Comparison of ENCODE assay signal across 23 cellular contexts in the genomic region with DNA sequence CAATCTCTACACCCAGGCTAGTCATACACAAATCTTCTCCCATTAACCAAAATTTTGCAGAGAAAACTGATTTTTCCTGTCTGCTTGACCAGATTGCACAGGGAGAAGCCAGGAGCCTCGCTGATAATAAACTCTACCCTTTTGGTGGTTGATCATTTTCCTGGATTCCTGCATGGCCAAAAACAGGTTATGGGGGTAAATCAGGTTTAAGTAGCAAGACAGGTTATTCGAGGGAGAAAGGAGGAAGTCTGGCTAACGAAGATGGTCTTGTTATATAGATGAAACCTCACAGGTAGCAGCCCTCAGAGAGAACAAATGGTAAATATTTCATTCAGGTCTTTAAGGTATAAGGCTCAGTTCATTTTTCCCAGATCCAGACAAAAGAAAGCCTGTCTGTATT. TPM values are rescaled to one million over a fixed set of nuclear protein-coding genes. Genes with fewer than 3 reads are reported as not detected.
DNase-seq lines count a peak whose midpoint lies in the region; ATAC-seq and TF ChIP-seq lines count a peak whose summit lies in the region.
"Had no signal": no experiment of that assay in that cellular context is flagged by ENCODE, and none has a peak within 500 bp of the region (broad histone marks: within the 10 kb centered on the region; RNA-seq: fewer than 3 reads in every experiment).

No MANE protein-coding gene starts in this region.

- peak overlapping the region; percentile 49 for H3K4me2 ChIP-seq in PC-9
- H3K4me2 ChIP-seq: BLaER1, GM23338 had no signal

- peak; percentile 88 for DNase-seq in HT-29 (ENCODE audit: low spot score)
- peak in 1 of 2 experiments; percentile 91 for DNase-seq in PC-9
- DNase-seq in epithelial cell of prostate (ENCODE audit: low read depth, low spot score), result no peak
- no peak for DNase-seq in stimulated activated CD8-positive, alpha-beta memory T cell treated with anti-CD3 and anti-CD28 coated beads, Interleukin-4, amount 100 ng/mL, for 48 hours
- no peak for DNase-seq in brain microvascular endothelial cell
- DNase-seq in superior temporal gyrus (ENCODE audit: extremely low spot score), result no peak
- DNase-seq: Caco-2; CD4-positive, CD25-positive, alpha-beta regulatory T cell; CD8-positive, alpha-beta T cell; DMS 273 treated with DMSO at 0.1 percent for 48 hours; DMS79; EL; GDM1; H9 had no signal

- H3K27me3 ChIP-seq in PC-9 (ENCODE audit: insufficient read depth, low read depth), result no peaks in the 10 kb centered on the region
- H3K27me3 ChIP-seq in brain microvascular endothelial cell (replicated peaks), result no peaks in the 10 kb centered on the region
- H3K27me3 ChIP-seq: BLaER1 had no signal

- H3K36me3 ChIP-seq in PC-9 (ENCODE audit: low read depth) (no peaks in the 10 kb centered on the region), brain microvascular endothelial cell (replicated peaks) (no peaks in the 10 kb centered on the region)
- H3K36me3 ChIP-seq: BLaER1 had no signal

- H3K9me2 ChIP-seq in PC-9 (ENCODE audit: insufficient read depth), result no peaks in the 10 kb centered on the region

- H4K20me1 ChIP-seq in PC-9 (ENCODE audit: insufficient read depth), result no peaks in the 10 kb centered on the region
- H4K20me1 ChIP-seq: BLaER1 had no signal

- H3K4me3 ChIP-seq in PC-9, result no peak overlapping the region
- no peak overlapping the region for H3K4me3 ChIP-seq in brain microvascular endothelial cell (ENCODE audit: low read depth, low read length)
- H3K4me3 ChIP-seq: BLaER1, GM12878, GM23338 had no signal

- POLR2A ChIA-PET in PC-9 (lab: Charles Lee; ENCODE audit: unreplicated experiment), result interaction anchor here (0.5 kb wide), 1 partner anchor 35 kb away, joined by 24 read pairs; no protein-coding TSS in a partner anchor

- BruUV-seq in PC-9 (replicated peaks; lab: Mats Ljungman, UMichigan), result no TSS peak

- H3K4me1 ChIP-seq in PC-9 (replicated peaks; ENCODE audit: insufficient read depth), result peaks cover 97% of the 10 kb centered on the region

- H3K27ac ChIP-seq in PC-9 (peak overlapping the region; percentile 100), epithelial cell of prostate (peak overlapping the region; percentile 53), brain microvascular endothelial cell (no peak overlapping the region)
- H3K27ac ChIP-seq: BLaER1, C4-2B had no signal

- CTCF ChIA-PET in PC-9 (lab: Charles Lee), result interaction anchor here (0.5 to 1.1 kb wide), 2 partner anchors 14 to 32 kb away, joined by 3 to 5 read pairs; no protein-coding TSS in a partner anchor

- intact Hi-C loops in PC-9 (cut with micrococcal nuclease; ENCODE audit: unreplicated experiment), result no loop called here

- TF ChIP-seq CTCF in PC-9 (conservative IDR thresholded peaks at IDR 0.05), result no peak
- TF ChIP-seq CTCF in brain microvascular endothelial cell (IDR thresholded peaks at IDR 0.05; ENCODE audit: low read depth, low read length, missing control alignments), result no peak

- no peaks in the 10 kb centered on the region for H3K79me2 ChIP-seq in PC-9 (ENCODE audit: low read depth)

- H3F3A ChIP-seq in PC-9 (ENCODE audit: insufficient read depth, low read depth), result peaks cover 60% of the 10 kb centered on the region

- no peaks in the 10 kb centered on the region for H3K9me3 ChIP-seq in PC-9 (ENCODE audit: insufficient read depth, low read depth)
- H3K9me3 ChIP-seq: BLaER1, Caco-2 had no signal

- H2AFZ ChIP-seq in PC-9, result no peak overlapping the region
- H2AFZ ChIP-seq: GM23338 had no signal

- in situ Hi-C loops in brain microvascular endothelial cell (cut with HindIII; ENCODE audit: low pct_ligation_motif_present, low sequenced_read_pairs), result no loop called here

- ATAC-seq in GM18498 (IDR thresholded peaks at IDR 0.05; ENCODE audit: unreplicated experiment), result no peak
- ATAC-seq: CD8-positive, alpha-beta T cell; GM12878; GM23338; HCT116 had no signal

RNA-seq across cellular contexts. Expression of a gene that starts 16.0 kb away (rescaled TPM):
- total RNA-seq in HT-29 (2014; rRNA removed; shearing (Covaris generic)), result 11.0 and 13.4 TPM in 2 replicates
- total RNA-seq in PC-9 (2021), result 265 and 468 TPM in 2 replicates
- total RNA-seq: A172; B cell; CD4-positive, CD25-positive, alpha-beta regulatory T cell; CD8-positive, alpha-beta T cell; GM23338; H4; H9 had no signal

RNA-seq across cellular contexts. Expression of a gene that starts 30.9 kb away (rescaled TPM):
- total RNA-seq in HT-29 (2014; rRNA removed; shearing (Covaris generic)), result 3.2 and 3.8 TPM in 2 replicates
- total RNA-seq in PC-9 (2021), result 18.1 and 23.3 TPM in 2 replicates
- total RNA-seq: A172; B cell; CD4-positive, CD25-positive, alpha-beta regulatory T cell; CD8-positive, alpha-beta T cell; GM23338; H4; H9 had no signal

RNA-seq across cellular contexts. Expression of a gene that starts 51.3 kb away (rescaled TPM):
- total RNA-seq in HT-29 (2014; rRNA removed; shearing (Covaris generic)), result 0.92 TPM in 1 of 2 replicates, not detected in the other
- total RNA-seq in PC-9 (2021), result not detected in 2 replicates
- total RNA-seq: A172; B cell; Caco-2; CD4-positive, CD25-positive, alpha-beta regulatory T cell; CD8-positive, alpha-beta T cell; GM12878; H4; H9 had no signal

RNA-seq across cellular contexts. Expression of a gene that starts 57.0 kb away (rescaled TPM):
- not detected in 2 replicates for total RNA-seq in HT-29 (2014; rRNA removed; shearing (Covaris generic))
- not detected in 2 replicates for total RNA-seq in PC-9 (2021)
- total RNA-seq: A172; B cell; Caco-2; CD4-positive, CD25-positive, alpha-beta regulatory T cell; CD8-positive, alpha-beta T cell; GM12878; GM23338; H4; H9 had no signal

Comparison
In these comparisons a context has a peak if more than half of its experiments do, and no peak if none do; other contexts are left out.
1. RNA of a gene that starts 16.0 kb away (total RNA-seq): 265 to 468 TPM in PC-9; 11.0 to 13.4 TPM in HT-29; every median in the first group is over 10 times any median in the second.